21 cellular contexts compared by ENCODE assay signal in the genomic region with DNA sequence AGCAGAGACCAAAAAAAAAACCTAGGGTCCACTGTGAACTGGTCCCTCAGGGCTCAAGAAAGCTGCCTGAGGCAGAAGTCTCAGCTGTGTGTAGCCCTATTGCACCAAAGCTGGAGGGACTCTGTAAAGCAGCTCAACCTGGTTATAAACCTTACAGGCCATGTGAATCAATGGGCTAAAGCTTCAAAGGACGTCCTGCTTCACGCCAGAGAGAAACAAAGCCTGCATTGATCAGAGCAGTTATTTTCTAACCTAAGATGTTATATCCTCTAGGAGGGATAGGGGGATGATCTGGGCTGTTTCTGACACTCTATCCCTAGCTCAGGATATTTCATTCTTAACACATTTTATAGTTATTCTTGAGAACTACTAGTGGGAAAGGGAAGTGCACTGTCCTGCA.
"Had no signal": no experiment of that assay in that cellular context is flagged by ENCODE, and none has a peak within 500 bp of the region (broad histone marks: within the 10 kb centered on the region; RNA-seq: fewer than 3 reads in every experiment).

No MANE protein-coding gene starts in this region.

- H3K4me2 ChIP-seq: PC-9, SK-N-SH had no signal

- H3K27ac ChIP-seq: PC-9, Peyer's patch, SJSA1 had no signal

- DNase-seq: KBM-7, MV-4-11, NCI-H1048, NCI-H1105, NCI-H1417, NCI-H1436 treated with DMSO at 0.1 percent for 48 hours, NCI-H1694, NCI-H187 treated with DMSO at 0.1 percent for 48 hours, NCI-H2029 treated with DMSO at 0.1 percent for 48 hours, NCI-H2171 treated with DMSO at 0.1 percent for 48 hours, NCI-H345, NCI-H446 treated with DMSO at 0.1 percent for 48 hours, NCI-H510A treated with DMSO at 0.1 percent for 48 hours, NCI-H526, PC-9, Peyer's patch, SIG-M5, SK-N-SH, SW 1271 had no signal

- H3K36me3 ChIP-seq: Peyer's patch, SJSA1 had no signal

- H3K4me1 ChIP-seq: Peyer's patch, SJSA1 had no signal

- H2AFZ ChIP-seq: PC-9 had no signal

- H3K9ac ChIP-seq: SK-N-SH had no signal

- ATAC-seq: Right ventricle myocardium inferior had no signal

- H3K9me2 ChIP-seq: SK-N-SH had no signal

- H3K9me3 ChIP-seq: Peyer's patch, SJSA1, SK-N-SH had no signal

- H3K27me3 ChIP-seq: Peyer's patch, SJSA1 had no signal

- H3K4me3 ChIP-seq: PC-9, Peyer's patch, SJSA1 had no signal
